In the genomic region with DNA sequence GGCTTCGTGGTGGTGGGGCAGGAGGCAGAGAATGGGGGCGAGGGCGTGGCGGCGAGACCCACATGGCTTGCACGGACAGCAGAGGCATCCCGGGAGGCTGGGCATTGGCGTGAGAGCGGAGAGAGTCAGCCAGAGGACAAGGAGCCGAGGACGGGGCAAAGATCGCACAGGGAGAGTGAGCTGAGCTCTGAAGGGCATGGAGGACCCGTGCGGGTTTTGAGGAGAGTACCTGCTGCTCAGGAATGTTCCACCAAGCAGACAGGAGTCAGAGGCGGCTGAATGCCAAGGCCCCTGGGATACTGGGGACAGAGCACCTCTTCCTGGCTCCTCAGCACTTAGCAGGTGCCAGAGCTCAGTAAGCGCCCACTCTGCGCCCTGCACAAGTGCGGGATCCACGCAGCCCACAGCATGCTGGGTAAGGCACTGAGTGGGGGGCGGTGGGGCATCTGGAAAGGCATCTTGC, we compare ENCODE assay signal across 4 cellular contexts.
TF ChIP-seq lines count a peak whose summit lies in the region.

No MANE protein-coding gene starts in this region.

TF ChIP-seq in A549, 52 proteins besides CTCF, POLR2A, EP300 and RAD21:
- TF ChIP-seq SMC3 (IDR thresholded peaks at IDR 0.05) (no peak), RARB (CRISPR knock-in tag; IDR thresholded peaks at IDR 0.05) (no peak), ZSCAN20 (CRISPR knock-in tag; IDR thresholded peaks at IDR 0.05) (no peak), RNF2 (IDR thresholded peaks at IDR 0.05; ENCODE audit: borderline replicate concordance, low read depth) (no peak), EHF (CRISPR knock-in tag; IDR thresholded peaks at IDR 0.05) (no peak), TP53 (CRISPR knock-in tag; IDR thresholded peaks at IDR 0.05) (no peak), HEYL (CRISPR knock-in tag; IDR thresholded peaks at IDR 0.05) (no peak), JUN (IDR thresholded peaks at IDR 0.05) (no peak), FOSB (CRISPR knock-in tag; IDR thresholded peaks at IDR 0.05) (no peak)
- TF ChIP-seq, protein P1, sequence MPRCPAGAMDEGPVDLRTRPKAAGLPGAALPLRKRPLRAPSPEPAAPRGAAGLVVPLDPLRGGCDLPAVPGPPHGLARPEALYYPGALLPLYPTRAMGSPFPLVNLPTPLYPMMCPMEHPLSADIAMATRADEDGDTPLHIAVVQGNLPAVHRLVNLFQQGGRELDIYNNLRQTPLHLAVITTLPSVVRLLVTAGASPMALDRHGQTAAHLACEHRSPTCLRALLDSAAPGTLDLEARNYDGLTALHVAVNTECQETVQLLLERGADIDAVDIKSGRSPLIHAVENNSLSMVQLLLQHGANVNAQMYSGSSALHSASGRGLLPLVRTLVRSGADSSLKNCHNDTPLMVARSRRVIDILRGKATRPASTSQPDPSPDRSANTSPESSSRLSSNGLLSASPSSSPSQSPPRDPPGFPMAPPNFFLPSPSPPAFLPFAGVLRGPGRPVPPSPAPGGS (IDR thresholded peaks at IDR 0.05): no peak

TF ChIP-seq in IMR-90, 13 proteins besides CTCF, POLR2A, EP300 and RAD21:
- TF ChIP-seq MXI1 (IDR thresholded peaks at IDR 0.05; ENCODE audit: borderline replicate concordance, low read depth, low read length): no peak
- no peak for TF ChIP-seq FOS (IDR thresholded peaks at IDR 0.05; ENCODE audit: low read depth, low read length)
- TF ChIP-seq CEBPB (IDR thresholded peaks at IDR 0.05; ENCODE audit: low read depth, low read length): no peak
- no peak for TF ChIP-seq MAFK (IDR thresholded peaks at IDR 0.05; ENCODE audit: low read depth, low read length)

TF ChIP-seq in K562, 482 proteins besides CTCF, POLR2A, EP300 and RAD21:
- TF ChIP-seq ZC3H4 (CRISPR knock-in tag; IDR thresholded peaks at IDR 0.05; ENCODE audit: borderline replicate concordance) (0 out of 2 replicates have a peak, but pooled peaks have one; percentile 30), KHSRP (IDR thresholded peaks at IDR 0.05) (no peak)

TF ChIP-seq in HepG2, 621 proteins besides CTCF, POLR2A, EP300 and RAD21:
- TF ChIP-seq TBX2 (CRISPR knock-in tag; IDR thresholded peaks at IDR 0.05; ENCODE audit: borderline replicate concordance) (peak; percentile 12; the same call in 1 of the 2 replicates), SP4 (CRISPR knock-in tag; IDR thresholded peaks at IDR 0.05) (no peak), FLYWCH1 (CRISPR knock-in tag; IDR thresholded peaks at IDR 0.05) (no peak), RXRB (CRISPR knock-in tag; IDR thresholded peaks at IDR 0.05; ENCODE audit: borderline replicate concordance) (no peak), CCDC6 (CRISPR knock-in tag; IDR thresholded peaks at IDR 0.05) (no peak), HMG20B (CRISPR knock-in tag; conservative IDR thresholded peaks at IDR 0.05) (no peak), ZNF570 (CRISPR knock-in tag; IDR thresholded peaks at IDR 0.05; ENCODE audit: borderline replicate concordance) (no peak), KLF15 (CRISPR knock-in tag; IDR thresholded peaks at IDR 0.05; ENCODE audit: borderline replicate concordance) (no peak), CBFB (CRISPR knock-in tag; IDR thresholded peaks at IDR 0.05) (no peak), ZNF350 (CRISPR knock-in tag; IDR thresholded peaks at IDR 0.05; ENCODE audit: borderline replicate concordance, low read depth) (no peak), ZKSCAN8 (CRISPR knock-in tag; IDR thresholded peaks at IDR 0.05; ENCODE audit: borderline replicate concordance) (no peak), ZFX (CRISPR knock-in tag; IDR thresholded peaks at IDR 0.05; ENCODE audit: low read depth) (peak; percentile 1; the same call in 1 of the 2 replicates), ZSCAN31 (CRISPR knock-in tag; IDR thresholded peaks at IDR 0.05; ENCODE audit: low read depth) (no peak), ZNF143 (CRISPR knock-in tag; IDR thresholded peaks at IDR 0.05) (peak; percentile 37; the same call in 1 of the 2 replicates)
- TF ChIP-seq, protein P2, sequence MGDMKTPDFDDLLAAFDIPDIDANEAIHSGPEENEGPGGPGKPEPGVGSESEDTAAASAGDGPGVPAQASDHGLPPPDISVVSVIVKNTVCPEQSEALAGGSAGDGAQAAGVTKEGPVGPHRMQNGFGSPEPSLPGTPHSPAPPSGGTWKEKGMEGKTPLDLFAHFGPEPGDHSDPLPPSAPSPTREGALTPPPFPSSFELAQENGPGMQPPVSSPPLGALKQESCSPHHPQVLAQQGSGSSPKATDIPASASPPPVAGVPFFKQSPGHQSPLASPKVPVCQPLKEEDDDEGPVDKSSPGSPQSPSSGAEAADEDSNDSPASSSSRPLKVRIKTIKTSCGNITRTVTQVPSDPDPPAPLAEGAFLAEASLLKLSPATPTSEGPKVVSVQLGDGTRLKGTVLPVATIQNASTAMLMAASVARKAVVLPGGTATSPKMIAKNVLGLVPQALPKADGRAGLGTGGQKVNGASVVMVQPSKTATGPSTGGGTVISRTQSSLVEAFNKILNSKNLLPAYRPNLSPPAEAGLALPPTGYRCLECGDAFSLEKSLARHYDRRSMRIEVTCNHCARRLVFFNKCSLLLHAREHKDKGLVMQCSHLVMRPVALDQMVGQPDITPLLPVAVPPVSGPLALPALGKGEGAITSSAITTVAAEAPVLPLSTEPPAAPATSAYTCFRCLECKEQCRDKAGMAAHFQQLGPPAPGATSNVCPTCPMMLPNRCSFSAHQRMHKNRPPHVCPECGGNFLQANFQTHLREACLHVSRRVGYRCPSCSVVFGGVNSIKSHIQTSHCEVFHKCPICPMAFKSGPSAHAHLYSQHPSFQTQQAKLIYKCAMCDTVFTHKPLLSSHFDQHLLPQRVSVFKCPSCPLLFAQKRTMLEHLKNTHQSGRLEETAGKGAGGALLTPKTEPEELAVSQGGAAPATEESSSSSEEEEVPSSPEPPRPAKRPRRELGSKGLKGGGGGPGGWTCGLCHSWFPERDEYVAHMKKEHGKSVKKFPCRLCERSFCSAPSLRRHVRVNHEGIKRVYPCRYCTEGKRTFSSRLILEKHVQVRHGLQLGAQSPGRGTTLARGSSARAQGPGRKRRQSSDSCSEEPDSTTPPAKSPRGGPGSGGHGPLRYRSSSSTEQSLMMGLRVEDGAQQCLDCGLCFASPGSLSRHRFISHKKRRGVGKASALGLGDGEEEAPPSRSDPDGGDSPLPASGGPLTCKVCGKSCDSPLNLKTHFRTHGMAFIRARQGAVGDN (CRISPR knock-in tag; IDR thresholded peaks at IDR 0.05): peak; percentile 31
- TF ChIP-seq, protein P3, sequence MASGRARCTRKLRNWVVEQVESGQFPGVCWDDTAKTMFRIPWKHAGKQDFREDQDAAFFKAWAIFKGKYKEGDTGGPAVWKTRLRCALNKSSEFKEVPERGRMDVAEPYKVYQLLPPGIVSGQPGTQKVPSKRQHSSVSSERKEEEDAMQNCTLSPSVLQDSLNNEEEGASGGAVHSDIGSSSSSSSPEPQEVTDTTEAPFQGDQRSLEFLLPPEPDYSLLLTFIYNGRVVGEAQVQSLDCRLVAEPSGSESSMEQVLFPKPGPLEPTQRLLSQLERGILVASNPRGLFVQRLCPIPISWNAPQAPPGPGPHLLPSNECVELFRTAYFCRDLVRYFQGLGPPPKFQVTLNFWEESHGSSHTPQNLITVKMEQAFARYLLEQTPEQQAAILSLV (CRISPR knock-in tag; IDR thresholded peaks at IDR 0.05; ENCODE audit: borderline replicate concordance): peak; percentile 52; the same call in 1 of the 2 replicates
- TF ChIP-seq, protein P4, sequence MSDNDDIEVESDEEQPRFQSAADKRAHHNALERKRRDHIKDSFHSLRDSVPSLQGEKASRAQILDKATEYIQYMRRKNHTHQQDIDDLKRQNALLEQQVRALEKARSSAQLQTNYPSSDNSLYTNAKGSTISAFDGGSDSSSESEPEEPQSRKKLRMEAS (IDR thresholded peaks at IDR 0.05): peak; percentile 12; the same call in 1 of the 2 replicates
- TF ChIP-seq, protein P5, sequence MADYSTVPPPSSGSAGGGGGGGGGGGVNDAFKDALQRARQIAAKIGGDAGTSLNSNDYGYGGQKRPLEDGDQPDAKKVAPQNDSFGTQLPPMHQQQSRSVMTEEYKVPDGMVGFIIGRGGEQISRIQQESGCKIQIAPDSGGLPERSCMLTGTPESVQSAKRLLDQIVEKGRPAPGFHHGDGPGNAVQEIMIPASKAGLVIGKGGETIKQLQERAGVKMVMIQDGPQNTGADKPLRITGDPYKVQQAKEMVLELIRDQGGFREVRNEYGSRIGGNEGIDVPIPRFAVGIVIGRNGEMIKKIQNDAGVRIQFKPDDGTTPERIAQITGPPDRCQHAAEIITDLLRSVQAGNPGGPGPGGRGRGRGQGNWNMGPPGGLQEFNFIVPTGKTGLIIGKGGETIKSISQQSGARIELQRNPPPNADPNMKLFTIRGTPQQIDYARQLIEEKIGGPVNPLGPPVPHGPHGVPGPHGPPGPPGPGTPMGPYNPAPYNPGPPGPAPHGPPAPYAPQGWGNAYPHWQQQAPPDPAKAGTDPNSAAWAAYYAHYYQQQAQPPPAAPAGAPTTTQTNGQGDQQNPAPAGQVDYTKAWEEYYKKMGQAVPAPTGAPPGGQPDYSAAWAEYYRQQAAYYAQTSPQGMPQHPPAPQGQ (CRISPR knock-in tag; IDR thresholded peaks at IDR 0.05; ENCODE audit: borderline replicate concordance): 0 out of 2 replicates have a peak, but pooled peaks have one; percentile 43
